24 cellular contexts compared by ENCODE assay signal in genomic region chr3:149400645-149401044, GRCh38. TPM values are rescaled to one million over a fixed set of nuclear protein-coding genes. Genes with fewer than 3 reads are reported as not detected.
DNase-seq lines count a peak whose midpoint lies in the region; TF ChIP-seq lines count a peak whose summit lies in the region.
"Had no signal": no experiment of that assay in that cellular context is flagged by ENCODE, and none has a peak within 500 bp of the region (broad histone marks: within the 10 kb centered on the region; RNA-seq: fewer than 3 reads in every experiment).

No MANE protein-coding gene starts in this region.

- H2AFZ ChIP-seq in PC-9: no peak overlapping the region
- no peak overlapping the region for H2AFZ ChIP-seq in hepatocyte

- H3K27me3 ChIP-seq in PC-9 (ENCODE audit: insufficient read depth, low read depth) (no peaks in the 10 kb centered on the region), hepatocyte (no peaks in the 10 kb centered on the region), prostate gland (replicated peaks; ENCODE audit: insufficient read depth) (no peaks in the 10 kb centered on the region)
- H3K27me3 ChIP-seq: BE2C had no signal

- BruUV-seq in PC-9 (replicated peaks; lab: Mats Ljungman, UMichigan): no TSS peak

- no peaks in the 10 kb centered on the region for H4K20me1 ChIP-seq in PC-9 (ENCODE audit: insufficient read depth)
- no peaks in the 10 kb centered on the region for H4K20me1 ChIP-seq in hepatocyte (ENCODE audit: insufficient read depth, poor library complexity, severe bottlenecking)

- TF ChIP-seq POLR2A in prostate gland (IDR thresholded peaks at IDR 0.05): no peak

- CTCF ChIA-PET in PC-9 (lab: Charles Lee): no interaction called here

- H3K9me2 ChIP-seq in PC-9 (ENCODE audit: insufficient read depth) (no peaks in the 10 kb centered on the region), hepatocyte (replicated peaks; ENCODE audit: insufficient read depth) (no peaks in the 10 kb centered on the region)

- peaks cover 53% of the 10 kb centered on the region for H3K4me1 ChIP-seq in PC-9 (replicated peaks; ENCODE audit: insufficient read depth)
- H3K4me1 ChIP-seq in hepatocyte (ENCODE audit: insufficient read depth): peaks cover 27% of the 10 kb centered on the region
- no peaks in the 10 kb centered on the region for H3K4me1 ChIP-seq in prostate gland (replicated peaks)

- POLR2A ChIA-PET in PC-9 (lab: Charles Lee; ENCODE audit: unreplicated experiment): no interaction called here

- H3K27ac ChIP-seq in 22Rv1: peak overlapping the region; percentile 96
- peak overlapping the region; percentile 94 for H3K27ac ChIP-seq in PC-9
- H3K27ac ChIP-seq in hepatocyte: peak overlapping the region; percentile 91
- peak overlapping the region; percentile 80 to 89 for H3K27ac ChIP-seq in prostate gland
- H3K27ac ChIP-seq: SK-N-MC had no signal

- DNase-seq in PC-9 (no peak), hepatocyte (ENCODE audit: low spot score) (no peak), prostate gland (ENCODE audit: low spot score) (no peak), NCI-H748 treated with DMSO at 0.1 percent for 48 hours (lab: John Stamatoyannopoulos, UW) (no peak), nucleus accumbens (lab: John Stamatoyannopoulos, UW) (no peak), GM19240 (ENCODE audit: insufficient read length, low spot score) (no peak)
- DNase-seq in activated CD8-positive, alpha-beta memory T cell treated with anti-CD3 and anti-CD28 coated beads for 24 hours: no peak
- DNase-seq: ACHN; activated CD4-positive, alpha-beta memory T cell treated with anti-CD3 and anti-CD28 coated beads for 36 hours; BE2C; H9; hippocampal formation; immature natural killer cell; KG1; NCI-H1417 treated with DMSO at 0.1 percent for 48 hours; NCI-H226; NCI-H774; right cardiac atrium; stimulated activated CD4-positive, alpha-beta T cell treated with anti-CD3 and anti-CD28 coated beads, Interleukin-12 subunit alpha, Interleukin-12 subunit beta, amount 100 ng/mL, for 4 hours; stimulated activated CD4-positive, alpha-beta T cell treated with anti-CD3 and anti-CD28 coated beads, Interleukin-4, amount 100 ng/mL, for 24 hours had no signal

- H3K9me3 ChIP-seq in PC-9 (ENCODE audit: insufficient read depth, low read depth): peaks cover 10% of the 10 kb centered on the region; the same call in 1 of the 2 replicates
- H3K9me3 ChIP-seq in hepatocyte (ENCODE audit: low read depth): no peaks in the 10 kb centered on the region
- no peaks in the 10 kb centered on the region for H3K9me3 ChIP-seq in prostate gland
- H3K9me3 ChIP-seq: BE2C had no signal

- H3K36me3 ChIP-seq in PC-9 (ENCODE audit: low read depth) (no peaks in the 10 kb centered on the region), hepatocyte (replicated peaks; ENCODE audit: insufficient read depth, low read depth) (no peaks in the 10 kb centered on the region), prostate gland (no peaks in the 10 kb centered on the region)
- H3K36me3 ChIP-seq: BE2C had no signal

- H3K79me2 ChIP-seq in PC-9 (ENCODE audit: low read depth): no peaks in the 10 kb centered on the region
- H3K79me2 ChIP-seq in hepatocyte: no peaks in the 10 kb centered on the region

- TF ChIP-seq CTCF in 22Rv1 (IDR thresholded peaks at IDR 0.05) (no peak), PC-9 (conservative IDR thresholded peaks at IDR 0.05) (no peak), hepatocyte (IDR thresholded peaks at IDR 0.05; ENCODE audit: poor library complexity) (no peak), prostate gland (IDR thresholded peaks at IDR 0.05) (no peak)

- H3F3A ChIP-seq in PC-9 (ENCODE audit: insufficient read depth, low read depth): peaks cover 37% of the 10 kb centered on the region

- H3K4me2 ChIP-seq in PC-9: peak overlapping the region; percentile 59
- peak overlapping the region; percentile 2 for H3K4me2 ChIP-seq in hepatocyte

- intact Hi-C loops in PC-9 (cut with micrococcal nuclease; ENCODE audit: unreplicated experiment): no loop called here
- intact Hi-C loops in prostate gland (cut with DNase I): no loop called here

- H3K4me3 ChIP-seq in PC-9 (peak overlapping the region; percentile 30; the same call in 1 of the 2 replicates), hepatocyte (no peak overlapping the region), prostate gland (no peak overlapping the region)
- H3K4me3 ChIP-seq: SK-N-MC had no signal

RNA-seq across cellular contexts. Expression of gene TM4SF1, which starts 23.2 kb away (rescaled TPM):
- total RNA-seq in PC-9 (2021) (146 and 225 TPM in 2 replicates), hepatocyte (164 and 166 TPM in 2 replicates), prostate gland (100 to 1,000 TPM in 1 of 2 donors, 10 to 100 TPM in 1; 92.0 to 142 TPM)
- 179 and 194 TPM in 2 replicates for polyA plus RNA-seq in hepatocyte
- total RNA-seq: activated naive CD4-positive, alpha-beta T cell treated with anti-CD3 and anti-CD28 coated beads, Interleukin-2, amount 50 U/mL, for 72 hours; activated T-helper 2 cell treated with anti-CD3 and anti-CD28 coated beads, Interferon-gamma antibody, Interleukin-2, Interleukin-4, amounts not matched to agents 10 μg/mL and 5 μg/mL and 100 μg/mL, durations not matched to agents 14 hours and 24 hours and 36 hours had no signal
- polyA plus RNA-seq: immature natural killer cell had no signal
